ENCODE assay signal across 12 cellular contexts in the genomic region with DNA sequence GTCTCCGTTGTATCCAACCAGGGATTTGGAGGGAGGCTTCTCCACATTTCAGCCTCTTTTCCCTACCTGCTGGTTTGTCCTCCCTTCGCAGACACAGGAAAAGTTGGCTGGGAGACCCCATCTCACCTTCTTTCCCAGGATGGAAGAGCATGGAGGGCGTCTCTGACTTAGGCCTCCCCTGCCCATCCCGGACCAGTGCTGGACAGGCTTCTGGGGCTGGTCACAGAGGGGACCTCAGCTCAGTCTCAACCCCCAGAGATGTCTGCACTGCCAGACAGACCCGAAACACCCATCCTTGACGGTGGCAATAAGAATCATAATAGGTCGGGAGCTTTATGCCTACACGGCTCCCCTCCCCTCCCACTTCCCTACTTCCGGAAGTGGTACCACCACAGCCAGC. TPM values are rescaled to one million over a fixed set of nuclear protein-coding genes. Genes with fewer than 3 reads are reported as not detected.
DNase-seq lines count a peak whose midpoint lies in the region; ATAC-seq, FAIRE-seq and TF ChIP-seq lines count a peak whose summit lies in the region.
"Had no signal": no experiment of that assay in that cellular context is flagged by ENCODE, and none has a peak within 500 bp of the region (broad histone marks: within the 10 kb centered on the region; RNA-seq: fewer than 3 reads in every experiment).

No MANE protein-coding gene starts in this region.

- H3K4me3 ChIP-seq in HepG2 (replicated peaks in 1 of 3; ENCODE audit: insufficient read depth in 1 of 3, low read depth in 2 of 3, low read length in 3 of 3) = peak overlapping the region; percentile 87 to 99 (median 92); a peak in 5 of 6 replicates
- peak overlapping the region in 1 of 3 donors; percentile 94 for H3K4me3 ChIP-seq in right lobe of liver
- H3K4me3 ChIP-seq in choroid plexus epithelial cell (ENCODE audit: low read depth, low read length) = peak overlapping the region; percentile 5

- no peak for DNase-seq in HepG2 (ENCODE audit: low spot score)
- DNase-seq in right lobe of liver = no peak
- DNase-seq in choroid plexus epithelial cell (ENCODE audit: low read depth) = no peak
- no peak for DNase-seq in natural killer cell treated with Interleukin-12 subunit alpha and Interleukin-12 subunit beta and Interleukin-15 and Interleukin-18, amount 100 ng/mL, for 72 hours (ENCODE audit: low spot score)
- no peak for DNase-seq in OCI-M2 (lab: John Stamatoyannopoulos, UW; ENCODE audit: unreplicated experiment)
- no peak for DNase-seq in NCI-H2196 (lab: John Stamatoyannopoulos, UW; ENCODE audit: unreplicated experiment)
- DNase-seq in DMS153 (lab: John Stamatoyannopoulos, UW) = no peak
- no peak for DNase-seq in NCI-H2171 treated with DMSO at 0.1 percent for 48 hours (lab: John Stamatoyannopoulos, UW)
- DNase-seq: activated CD4-positive, alpha-beta T cell treated with anti-CD3 and anti-CD28 coated beads, Interleukin-2, amount 50 U/mL, for 4 hours; COR-L47 had no signal

- no peak for FAIRE-seq in HepG2 (lab: Jason Lieb, UNC)

- peaks cover 17 to 24% of the 10 kb centered on the region in 2 donors for H3K27me3 Mint-ChIP-seq in natural killer cell treated with Interleukin-12 subunit alpha and Interleukin-12 subunit beta and Interleukin-15 and Interleukin-18, amount 100 ng/mL, for 72 hours

- H3K36me3 Mint-ChIP-seq in natural killer cell treated with Interleukin-12 subunit alpha and Interleukin-12 subunit beta and Interleukin-15 and Interleukin-18, amount 100 ng/mL, for 72 hours = no peaks in the 10 kb centered on the region

- peaks cover 0 to 3% of the 10 kb centered on the region in 2 experiments; a peak in 1 of 5 replicates for H3K36me3 ChIP-seq in HepG2 (replicated peaks in 1 of 2; ENCODE audit: control insufficient read depth in 1 of 2, insufficient read depth in 2 of 2, low read length in 2 of 2)
- no peaks in the 10 kb centered on the region for H3K36me3 ChIP-seq in right lobe of liver

- no peaks in the 10 kb centered on the region for H4K20me1 ChIP-seq in HepG2 (ENCODE audit: insufficient read depth, low read length)

- H3K4me1 Mint-ChIP-seq in natural killer cell treated with Interleukin-12 subunit alpha and Interleukin-12 subunit beta and Interleukin-15 and Interleukin-18, amount 100 ng/mL, for 72 hours (ENCODE audit: low read depth in 2 of 2) = peaks cover 23% of the 10 kb centered on the region in 2 donors

- H3K4me1 ChIP-seq in HepG2 (ENCODE audit: insufficient read depth, low read length) = peaks cover 89% of the 10 kb centered on the region
- peaks cover 0 to 15% (median 2%) of the 10 kb centered on the region in 4 donors for H3K4me1 ChIP-seq in right lobe of liver

- intact Hi-C loops in HepG2 (cut with micrococcal nuclease; ENCODE audit: unreplicated experiment) = no loop called here
- intact Hi-C loops in right lobe of liver (cut with DNase I) = no loop called here

- peak overlapping the region; percentile 80 for H3K27ac ChIP-seq in HepG2 (ENCODE audit: extremely low read length, insufficient read depth, low read length)
- no peak overlapping the region for H3K27ac ChIP-seq in right lobe of liver

- H3K9me3 ChIP-seq in HepG2 (ENCODE audit: low read length) (no peaks in the 10 kb centered on the region), right lobe of liver (no peaks in the 10 kb centered on the region)

- H3K27me3 ChIP-seq in HepG2 (ENCODE audit: control insufficient read depth in 1 of 2, insufficient read depth in 2 of 2, low read length in 2 of 2) (no peaks in the 10 kb centered on the region), right lobe of liver (no peaks in the 10 kb centered on the region)

- POLR2A ChIA-PET in HepG2 (lab: Yijun Ruan, JAX) = interaction anchor here (0.7 to 5.0 kb wide), 3 partner anchors 8 to 51 kb away, joined by 3 to 41 read pairs (median 19); no protein-coding TSS in a partner anchor

- CTCF ChIA-PET in HepG2 (lab: Yijun Ruan, JAX; ENCODE audit: low intra/inter-chr PET ratio, low total read pairs) = no interaction called here

- H3K79me2 ChIP-seq in HepG2 (ENCODE audit: insufficient read depth, low read length) = peaks cover 53% of the 10 kb centered on the region

- in situ Hi-C loops in HepG2 (cut with HindIII; ENCODE audit: extremely low pct_ligation_motif_present, low pct_unique_long_range_greater_than_20kb) = no loop called here

- TF ChIP-seq POLR2A in HepG2 (IDR thresholded peaks at IDR 0.05; ENCODE audit: insufficient read depth in 1 of 2, low read depth in 2 of 2, low read length in 2 of 2) = no peak
- no peak for TF ChIP-seq POLR2A in right lobe of liver (IDR thresholded peaks at IDR 0.05)

- no peak for TF ChIP-seq CTCF in HepG2 (CRISPR knock-in tag; IDR thresholded peaks at IDR 0.05)
- TF ChIP-seq CTCF in right lobe of liver (IDR thresholded peaks at IDR 0.05) = no peak
- no peak for TF ChIP-seq CTCF in choroid plexus epithelial cell (conservative IDR thresholded peaks at IDR 0.05; ENCODE audit: low read depth, low read length)

- no peak overlapping the region for H2AFZ ChIP-seq in HepG2 (ENCODE audit: low read length)

- ATAC-seq in HepG2 = no peak
- ATAC-seq in right lobe of liver = no peak
- no peak for ATAC-seq in natural killer cell treated with Interleukin-12 subunit alpha and Interleukin-12 subunit beta and Interleukin-15 and Interleukin-18, amount 100 ng/mL, for 72 hours

- TF ChIP-seq RAD21 in HepG2 (CRISPR knock-in tag; IDR thresholded peaks at IDR 0.05) = no peak

- H3K4me3 Mint-ChIP-seq in natural killer cell treated with Interleukin-12 subunit alpha and Interleukin-12 subunit beta and Interleukin-15 and Interleukin-18, amount 100 ng/mL, for 72 hours = peak overlapping the region; percentile 76

- TF ChIP-seq EP300 in HepG2 (IDR thresholded peaks at IDR 0.05; ENCODE audit: low read depth in 2 of 2, low read length in 2 of 2) = no peak
- TF ChIP-seq EP300 in HepG2 (CRISPR knock-in tag; IDR thresholded peaks at IDR 0.05; ENCODE audit: borderline replicate concordance) = no peak

- H3K4me2 ChIP-seq in HepG2 (ENCODE audit: low read depth, low read length) = peak overlapping the region; percentile 70

- peak overlapping the region; percentile 93 for H3K9ac ChIP-seq in HepG2 (ENCODE audit: insufficient read depth, low read depth, low read length)

- H3K9me3 Mint-ChIP-seq in natural killer cell treated with Interleukin-12 subunit alpha and Interleukin-12 subunit beta and Interleukin-15 and Interleukin-18, amount 100 ng/mL, for 72 hours = no peaks in the 10 kb centered on the region
- H3K9me3 Mint-ChIP-seq: dendritic cell treated with granulocyte-macrophage colony-stimulating factor and Interleukin-4, amounts not matched to agents 40 ng/mL and 50 ng/mL, for 4 days; stimulated activated naive CD8-positive, alpha-beta T cell treated with anti-CD3 and anti-CD28 coated beads, Interleukin-15, Interleukin-2, amounts not matched to agents 100 ng/mL and 50 ng/mL, for 24 hours had no signal

- no peak overlapping the region for H3K27ac Mint-ChIP-seq in natural killer cell treated with Interleukin-12 subunit alpha and Interleukin-12 subunit beta and Interleukin-15 and Interleukin-18, amount 100 ng/mL, for 72 hours
- H3K27ac Mint-ChIP-seq: dendritic cell treated with granulocyte-macrophage colony-stimulating factor and Interleukin-4, amounts not matched to agents 40 ng/mL and 50 ng/mL, for 4 days; stimulated activated naive CD8-positive, alpha-beta T cell treated with anti-CD3 and anti-CD28 coated beads, Interleukin-15, Interleukin-2, amounts not matched to agents 100 ng/mL and 50 ng/mL, for 24 hours had no signal

- 92% methylated on average over 7 of the region's 9 CpGs for WGBS in HepG2 (ENCODE audit: low lambda C conversion rate)
- 100% methylated on average over 1 of the region's 9 CpGs for WGBS in right lobe of liver (ENCODE audit: insufficient coverage, low coverage, low lambda C conversion rate, missing lambda C conversion rate)

- no TSS peak for BruUV-seq in HepG2 (replicated peaks; lab: Mats Ljungman, UMichigan)

RNA-seq across cellular contexts. Expression of a gene that starts 1.6 kb away (rescaled TPM):
- total RNA-seq in HepG2 (2016; rRNA removed; fragmentation: Illumina TruSeq; extraction: Trizol) = 19.8 and 39.1 TPM in 2 replicates
- total RNA-seq in HepG2 (2016; cell fraction: cytosol; rRNA removed; fragmentation: Illumina TruSeq; extraction: Trizol; ENCODE audit: low read depth) = 3.7 and 4.2 TPM in 2 replicates
- total RNA-seq in HepG2 (2016; cell fraction: insoluble cytoplasmic fraction; rRNA removed; fragmentation: Illumina TruSeq; extraction: Trizol) = 18.3 and 41.8 TPM in 2 replicates
- 10.5 and 10.8 TPM in 2 replicates for total RNA-seq in HepG2 (2016; cell fraction: membrane; rRNA removed; fragmentation: Illumina TruSeq; extraction: Trizol)
- 47.7 and 59.7 TPM in 2 replicates for total RNA-seq in HepG2 (2016; cell fraction: nucleus; rRNA removed; fragmentation: Illumina TruSeq; extraction: Trizol)
- polyA plus RNA-seq in HepG2 (2011; rRNA removed) = 42.2 and 49.6 TPM in 2 replicates
- polyA plus RNA-seq in HepG2 (2011; cell fraction: cytosol; rRNA removed) = 23.5 and 32.3 TPM in 2 replicates
- 121 and 179 TPM in 2 replicates for polyA plus RNA-seq in HepG2 (2011; cell fraction: nucleus; rRNA removed)
- polyA plus RNA-seq in HepG2 (2012) = 24.0 and 38.1 TPM in 2 replicates
- polyA plus RNA-seq in HepG2 (2016; cell fraction: cytosol; fragmentation: Illumina TruSeq; extraction: Trizol; ENCODE audit: low read depth) = 3.2 and 3.4 TPM in 2 replicates
- 16.0 and 21.6 TPM in 2 replicates for polyA plus RNA-seq in HepG2 (2016; cell fraction: insoluble cytoplasmic fraction; fragmentation: Illumina TruSeq; extraction: Trizol; ENCODE audit: low read depth)
- polyA plus RNA-seq in HepG2 (2016; cell fraction: membrane; fragmentation: Illumina TruSeq; extraction: Trizol; ENCODE audit: low read depth) = 4.5 and 5.6 TPM in 2 replicates
- 86.7 and 90.9 TPM in 2 replicates for polyA plus RNA-seq in HepG2 (2016; cell fraction: nucleus; fragmentation: Illumina TruSeq; extraction: Trizol; ENCODE audit: insufficient read depth, low read depth)
- 10.6 and 128 TPM in 2 replicates for polyA minus RNA-seq in HepG2 (2011; rRNA and poly(A)+ RNA removed; ENCODE audit: low replicate concordance)
- 36.4 and 40.3 TPM in 2 replicates for polyA minus RNA-seq in HepG2 (2011; cell fraction: cytosol; rRNA and poly(A)+ RNA removed)
- polyA minus RNA-seq in HepG2 (2011; cell fraction: nucleus; rRNA and poly(A)+ RNA removed) = 19.9 and 27.0 TPM in 2 replicates
- 10 to 100 TPM; 11.3 to 19.7 (median 15.9) TPM for total RNA-seq in right lobe of liver
- total RNA-seq in natural killer cell treated with Interleukin-12 subunit alpha and Interleukin-12 subunit beta and Interleukin-15 and Interleukin-18, amount 100 ng/mL, for 72 hours = 1 to 10 TPM; 3.1 to 7.4 TPM
